ENCODE assay signal across 16 cellular contexts in genomic region chr2:14199040-14199439, GRCh38.
"Had no signal": no experiment of that assay in that cellular context is flagged by ENCODE, and none has a peak within 500 bp of the region (broad histone marks: within the 10 kb centered on the region; RNA-seq: fewer than 3 reads in every experiment).

No MANE protein-coding gene starts in this region.

- H2AFZ ChIP-seq: hepatocyte had no signal

- H3K4me2 ChIP-seq: hepatocyte had no signal

- H3K4me1 ChIP-seq: right atrium auricular region had no signal

- H3K79me2 ChIP-seq: hepatocyte had no signal

- DNase-seq: activated CD4-positive, alpha-beta T cell treated with anti-CD3 and anti-CD28 coated beads, Interleukin-2, amount 50 U/mL, for 1 hour; activated CD4-positive, CD25-positive, alpha-beta regulatory T cell; activated naive CD4-positive, alpha-beta T cell; activated naive CD8-positive, alpha-beta T cell treated with anti-CD3 and anti-CD28 coated beads, Interleukin-2, amount 10 ng/mL, durations not matched to agents 7 days and 5 days; endodermal cell; natural killer cell; small intestine; stimulated activated CD4-positive, alpha-beta T cell treated with anti-CD3 and anti-CD28 coated beads, Interleukin-4, amount 100 ng/mL, for 4 hours; stimulated activated CD8-positive, alpha-beta memory T cell treated with anti-CD3 and anti-CD28 coated beads, Interleukin-4, amount 100 ng/mL, for 48 hours; stimulated activated naive CD8-positive, alpha-beta T cell treated with anti-CD3 and anti-CD28 coated beads, Interleukin-15, Interleukin-2, amounts not matched to agents 100 U/mL and 50 U/mL, for 24 hours; SW 1271; trophoblast cell had no signal

- H3K4me3 Mint-ChIP-seq: activated naive CD8-positive, alpha-beta T cell treated with anti-CD3 and anti-CD28 coated beads, Interleukin-2, amount 10 ng/mL, durations not matched to agents 7 days and 5 days; endodermal cell; natural killer cell had no signal

- ATAC-seq: natural killer cell; stimulated activated naive CD8-positive, alpha-beta T cell treated with anti-CD3 and anti-CD28 coated beads, Interleukin-15, Interleukin-2, amounts not matched to agents 100 U/mL and 50 U/mL, for 24 hours had no signal

- H3K9me3 ChIP-seq: neutrophil, right atrium auricular region had no signal

- H3K27ac Mint-ChIP-seq: activated naive CD8-positive, alpha-beta T cell treated with anti-CD3 and anti-CD28 coated beads, Interleukin-2, amount 10 ng/mL, durations not matched to agents 7 days and 5 days; endodermal cell; natural killer cell had no signal

- H3K27me3 Mint-ChIP-seq: activated naive CD8-positive, alpha-beta T cell treated with anti-CD3 and anti-CD28 coated beads, Interleukin-2, amount 10 ng/mL, durations not matched to agents 7 days and 5 days had no signal

- H3K27ac ChIP-seq: hepatocyte, neutrophil, right atrium auricular region had no signal

- H3K27me3 ChIP-seq: hepatocyte, neutrophil, right atrium auricular region had no signal

- H3K36me3 Mint-ChIP-seq: activated naive CD8-positive, alpha-beta T cell treated with anti-CD3 and anti-CD28 coated beads, Interleukin-2, amount 10 ng/mL, durations not matched to agents 7 days and 5 days had no signal

- H3K4me1 Mint-ChIP-seq: activated naive CD8-positive, alpha-beta T cell treated with anti-CD3 and anti-CD28 coated beads, Interleukin-2, amount 10 ng/mL, durations not matched to agents 7 days and 5 days; natural killer cell had no signal

- H3K36me3 ChIP-seq: neutrophil, right atrium auricular region had no signal

- H3K4me3 ChIP-seq: hepatocyte, right atrium auricular region had no signal

- FAIRE-seq: small intestine, TTC549 had no signal
